ENCODE assay signal across 1 cellular context in the genomic region with DNA sequence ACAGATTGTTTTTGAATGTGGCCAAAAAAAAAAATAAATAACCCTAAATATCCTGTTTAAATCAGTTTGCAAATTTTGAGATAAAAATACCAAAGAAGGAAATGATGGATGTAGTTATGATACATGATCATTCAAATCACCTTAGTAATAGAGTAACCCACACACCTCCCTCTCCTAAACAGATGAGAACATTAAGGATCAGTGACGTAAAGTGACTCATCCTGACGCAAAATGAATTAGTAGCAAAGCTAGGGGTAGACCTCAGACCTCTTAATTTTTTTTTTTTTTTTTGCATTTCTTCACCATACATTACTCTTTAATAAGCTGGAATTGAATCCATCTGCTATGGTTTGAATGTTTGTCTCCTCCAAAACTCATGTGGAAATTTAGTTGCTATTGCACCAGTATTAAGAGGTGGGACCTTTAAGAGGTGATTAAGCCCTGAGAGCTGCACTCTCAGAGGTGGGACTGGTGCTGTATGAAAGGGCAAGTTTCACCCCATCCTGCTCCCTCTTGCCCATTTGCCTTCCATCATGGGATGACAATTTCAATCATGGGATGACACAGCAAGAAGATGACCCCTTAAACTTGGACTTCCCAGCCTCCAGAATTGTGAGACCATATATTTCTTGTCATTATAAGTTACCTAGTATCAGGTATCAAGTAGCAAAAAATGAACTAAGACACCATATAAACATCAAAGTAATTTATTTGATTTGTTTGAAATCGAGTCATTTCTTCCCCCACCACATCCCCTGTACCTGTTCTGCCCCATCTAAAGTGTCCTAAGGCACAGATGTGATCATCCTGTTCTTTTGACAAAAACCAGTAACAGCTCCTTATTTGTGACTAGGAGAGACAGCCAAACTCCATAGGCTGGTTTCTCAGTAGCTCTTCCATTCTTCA.
TF ChIP-seq lines count a peak whose summit lies in the region.

No MANE protein-coding gene starts in this region.

TF ChIP-seq in IMR-90, 13 proteins besides CTCF, POLR2A, EP300 and RAD21:
- TF ChIP-seq CHD1 (IDR thresholded peaks at IDR 0.05; ENCODE audit: low read depth, low read length) (no peak), FOS (IDR thresholded peaks at IDR 0.05; ENCODE audit: low read depth, low read length) (peak; percentile 71)
